ENCODE assay signal across 1 cellular context in the genomic region with DNA sequence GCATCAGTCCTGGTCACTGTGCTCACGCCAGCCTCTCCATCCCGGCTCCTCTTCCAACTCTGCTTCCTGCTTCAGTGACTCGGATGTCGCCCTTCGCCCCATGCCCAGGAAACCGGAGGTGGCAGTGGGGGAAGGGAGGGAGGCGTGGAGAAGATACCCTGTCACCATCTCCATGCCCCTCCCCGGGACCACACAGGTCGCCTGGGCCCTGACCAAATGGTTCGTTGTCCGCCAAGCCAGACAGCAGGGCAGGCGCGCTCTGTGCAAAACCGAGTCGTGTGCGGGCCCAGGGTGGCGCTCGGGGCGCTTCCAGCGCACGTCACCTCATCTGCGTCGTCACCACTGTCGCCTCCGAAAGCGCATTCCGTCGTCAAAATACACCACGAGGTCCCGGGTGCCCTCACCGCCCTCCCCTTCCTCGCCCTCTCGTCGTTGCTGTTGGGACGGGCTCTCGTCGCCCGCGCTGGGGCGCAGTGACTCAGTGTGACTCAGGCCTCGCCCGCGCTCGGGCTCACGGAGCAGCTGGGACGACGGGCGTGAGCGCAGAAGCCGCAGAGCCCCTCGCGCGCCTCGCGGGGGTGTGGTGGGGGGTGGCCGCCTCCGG.
TF ChIP-seq lines count a peak whose summit lies in the region.

No MANE protein-coding gene starts in this region.

TF ChIP-seq in WTC11, 78 proteins besides CTCF, POLR2A, EP300 and RAD21 (continued from another document):
- TF ChIP-seq ZNF281 (CRISPR knock-in tag; IDR thresholded peaks at IDR 0.05) (peak; percentile 31; the same call in 1 of the 2 replicates), MYBL2 (CRISPR knock-in tag; IDR thresholded peaks at IDR 0.05) (no peak), ZBTB21 (CRISPR knock-in tag; IDR thresholded peaks at IDR 0.05; ENCODE audit: borderline replicate concordance) (0 out of 2 replicates have a peak, but pooled peaks have one; percentile 84), ZNF232 (CRISPR knock-in tag; IDR thresholded peaks at IDR 0.05) (0 out of 2 replicates have a peak, but pooled peaks have one; percentile 26), FOXJ3 (CRISPR knock-in tag; IDR thresholded peaks at IDR 0.05; ENCODE audit: borderline replicate concordance) (no peak), TEAD1 (CRISPR knock-in tag; IDR thresholded peaks at IDR 0.05) (peak; percentile 88), ETV6 (CRISPR knock-in tag; IDR thresholded peaks at IDR 0.05) (peak; percentile 62; the same call in 1 of the 2 replicates), FOXK1 (CRISPR knock-in tag; IDR thresholded peaks at IDR 0.05) (0 out of 2 replicates have a peak, but pooled peaks have one; percentile 57), ZNF317 (CRISPR knock-in tag; IDR thresholded peaks at IDR 0.05; ENCODE audit: borderline replicate concordance, low read depth) (no peak), NFE2L1 (CRISPR knock-in tag; IDR thresholded peaks at IDR 0.05) (peak; percentile 38; the same call in 1 of the 2 replicates), TEAD4 (CRISPR knock-in tag; IDR thresholded peaks at IDR 0.05) (peak; percentile 72; the same call in 1 of the 2 replicates), FOXP1 (CRISPR knock-in tag; IDR thresholded peaks at IDR 0.05; ENCODE audit: borderline replicate concordance) (peak; percentile 79; the same call in 1 of the 2 replicates), E2F4 (CRISPR knock-in tag; IDR thresholded peaks at IDR 0.05; ENCODE audit: borderline replicate concordance, low read depth) (peak; percentile 41; the same call in 1 of the 2 replicates), HMGXB4 (CRISPR knock-in tag; IDR thresholded peaks at IDR 0.05) (0 out of 2 replicates have a peak, but pooled peaks have one; percentile 26), MAX (CRISPR knock-in tag; IDR thresholded peaks at IDR 0.05) (peak; percentile 96), ZNF219 (CRISPR knock-in tag; IDR thresholded peaks at IDR 0.05; ENCODE audit: borderline replicate concordance) (peak; percentile 50; the same call in 1 of the 2 replicates), JUN (CRISPR knock-in tag; IDR thresholded peaks at IDR 0.05) (peak; percentile 51; the same call in 1 of the 2 replicates), ZNF416 (CRISPR knock-in tag; IDR thresholded peaks at IDR 0.05) (no peak)
- TF ChIP-seq, protein P1, sequence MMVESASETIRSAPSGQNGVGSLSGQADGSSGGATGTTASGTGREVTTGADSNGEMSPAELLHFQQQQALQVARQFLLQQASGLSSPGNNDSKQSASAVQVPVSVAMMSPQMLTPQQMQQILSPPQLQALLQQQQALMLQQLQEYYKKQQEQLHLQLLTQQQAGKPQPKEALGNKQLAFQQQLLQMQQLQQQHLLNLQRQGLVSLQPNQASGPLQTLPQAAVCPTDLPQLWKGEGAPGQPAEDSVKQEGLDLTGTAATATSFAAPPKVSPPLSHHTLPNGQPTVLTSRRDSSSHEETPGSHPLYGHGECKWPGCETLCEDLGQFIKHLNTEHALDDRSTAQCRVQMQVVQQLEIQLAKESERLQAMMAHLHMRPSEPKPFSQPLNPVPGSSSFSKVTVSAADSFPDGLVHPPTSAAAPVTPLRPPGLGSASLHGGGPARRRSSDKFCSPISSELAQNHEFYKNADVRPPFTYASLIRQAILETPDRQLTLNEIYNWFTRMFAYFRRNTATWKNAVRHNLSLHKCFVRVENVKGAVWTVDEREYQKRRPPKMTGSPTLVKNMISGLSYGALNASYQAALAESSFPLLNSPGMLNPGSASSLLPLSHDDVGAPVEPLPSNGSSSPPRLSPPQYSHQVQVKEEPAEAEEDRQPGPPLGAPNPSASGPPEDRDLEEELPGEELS (CRISPR knock-in tag; IDR thresholded peaks at IDR 0.05), result peak; percentile 57; the same call in 1 of the 2 replicates
- TF ChIP-seq, protein P2, sequence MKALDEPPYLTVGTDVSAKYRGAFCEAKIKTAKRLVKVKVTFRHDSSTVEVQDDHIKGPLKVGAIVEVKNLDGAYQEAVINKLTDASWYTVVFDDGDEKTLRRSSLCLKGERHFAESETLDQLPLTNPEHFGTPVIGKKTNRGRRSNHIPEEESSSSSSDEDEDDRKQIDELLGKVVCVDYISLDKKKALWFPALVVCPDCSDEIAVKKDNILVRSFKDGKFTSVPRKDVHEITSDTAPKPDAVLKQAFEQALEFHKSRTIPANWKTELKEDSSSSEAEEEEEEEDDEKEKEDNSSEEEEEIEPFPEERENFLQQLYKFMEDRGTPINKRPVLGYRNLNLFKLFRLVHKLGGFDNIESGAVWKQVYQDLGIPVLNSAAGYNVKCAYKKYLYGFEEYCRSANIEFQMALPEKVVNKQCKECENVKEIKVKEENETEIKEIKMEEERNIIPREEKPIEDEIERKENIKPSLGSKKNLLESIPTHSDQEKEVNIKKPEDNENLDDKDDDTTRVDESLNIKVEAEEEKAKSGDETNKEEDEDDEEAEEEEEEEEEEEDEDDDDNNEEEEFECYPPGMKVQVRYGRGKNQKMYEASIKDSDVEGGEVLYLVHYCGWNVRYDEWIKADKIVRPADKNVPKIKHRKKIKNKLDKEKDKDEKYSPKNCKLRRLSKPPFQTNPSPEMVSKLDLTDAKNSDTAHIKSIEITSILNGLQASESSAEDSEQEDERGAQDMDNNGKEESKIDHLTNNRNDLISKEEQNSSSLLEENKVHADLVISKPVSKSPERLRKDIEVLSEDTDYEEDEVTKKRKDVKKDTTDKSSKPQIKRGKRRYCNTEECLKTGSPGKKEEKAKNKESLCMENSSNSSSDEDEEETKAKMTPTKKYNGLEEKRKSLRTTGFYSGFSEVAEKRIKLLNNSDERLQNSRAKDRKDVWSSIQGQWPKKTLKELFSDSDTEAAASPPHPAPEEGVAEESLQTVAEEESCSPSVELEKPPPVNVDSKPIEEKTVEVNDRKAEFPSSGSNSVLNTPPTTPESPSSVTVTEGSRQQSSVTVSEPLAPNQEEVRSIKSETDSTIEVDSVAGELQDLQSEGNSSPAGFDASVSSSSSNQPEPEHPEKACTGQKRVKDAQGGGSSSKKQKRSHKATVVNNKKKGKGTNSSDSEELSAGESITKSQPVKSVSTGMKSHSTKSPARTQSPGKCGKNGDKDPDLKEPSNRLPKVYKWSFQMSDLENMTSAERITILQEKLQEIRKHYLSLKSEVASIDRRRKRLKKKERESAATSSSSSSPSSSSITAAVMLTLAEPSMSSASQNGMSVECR (CRISPR knock-in tag; IDR thresholded peaks at IDR 0.05; ENCODE audit: borderline replicate concordance), result peak; percentile 63; the same call in 1 of the 2 replicates
- TF ChIP-seq, protein P3, sequence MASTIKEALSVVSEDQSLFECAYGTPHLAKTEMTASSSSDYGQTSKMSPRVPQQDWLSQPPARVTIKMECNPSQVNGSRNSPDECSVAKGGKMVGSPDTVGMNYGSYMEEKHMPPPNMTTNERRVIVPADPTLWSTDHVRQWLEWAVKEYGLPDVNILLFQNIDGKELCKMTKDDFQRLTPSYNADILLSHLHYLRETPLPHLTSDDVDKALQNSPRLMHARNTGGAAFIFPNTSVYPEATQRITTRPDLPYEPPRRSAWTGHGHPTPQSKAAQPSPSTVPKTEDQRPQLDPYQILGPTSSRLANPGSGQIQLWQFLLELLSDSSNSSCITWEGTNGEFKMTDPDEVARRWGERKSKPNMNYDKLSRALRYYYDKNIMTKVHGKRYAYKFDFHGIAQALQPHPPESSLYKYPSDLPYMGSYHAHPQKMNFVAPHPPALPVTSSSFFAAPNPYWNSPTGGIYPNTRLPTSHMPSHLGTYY (CRISPR knock-in tag; IDR thresholded peaks at IDR 0.05), result no peak
- TF ChIP-seq, protein P4, sequence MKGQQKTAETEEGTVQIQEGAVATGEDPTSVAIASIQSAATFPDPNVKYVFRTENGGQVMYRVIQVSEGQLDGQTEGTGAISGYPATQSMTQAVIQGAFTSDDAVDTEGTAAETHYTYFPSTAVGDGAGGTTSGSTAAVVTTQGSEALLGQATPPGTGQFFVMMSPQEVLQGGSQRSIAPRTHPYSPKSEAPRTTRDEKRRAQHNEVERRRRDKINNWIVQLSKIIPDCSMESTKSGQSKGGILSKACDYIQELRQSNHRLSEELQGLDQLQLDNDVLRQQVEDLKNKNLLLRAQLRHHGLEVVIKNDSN (CRISPR knock-in tag; IDR thresholded peaks at IDR 0.05), result peak; percentile 50; the same call in 1 of the 2 replicates
TF ChIP-seq in WTC11: peak in this region for 18.
